In the genomic region with DNA sequence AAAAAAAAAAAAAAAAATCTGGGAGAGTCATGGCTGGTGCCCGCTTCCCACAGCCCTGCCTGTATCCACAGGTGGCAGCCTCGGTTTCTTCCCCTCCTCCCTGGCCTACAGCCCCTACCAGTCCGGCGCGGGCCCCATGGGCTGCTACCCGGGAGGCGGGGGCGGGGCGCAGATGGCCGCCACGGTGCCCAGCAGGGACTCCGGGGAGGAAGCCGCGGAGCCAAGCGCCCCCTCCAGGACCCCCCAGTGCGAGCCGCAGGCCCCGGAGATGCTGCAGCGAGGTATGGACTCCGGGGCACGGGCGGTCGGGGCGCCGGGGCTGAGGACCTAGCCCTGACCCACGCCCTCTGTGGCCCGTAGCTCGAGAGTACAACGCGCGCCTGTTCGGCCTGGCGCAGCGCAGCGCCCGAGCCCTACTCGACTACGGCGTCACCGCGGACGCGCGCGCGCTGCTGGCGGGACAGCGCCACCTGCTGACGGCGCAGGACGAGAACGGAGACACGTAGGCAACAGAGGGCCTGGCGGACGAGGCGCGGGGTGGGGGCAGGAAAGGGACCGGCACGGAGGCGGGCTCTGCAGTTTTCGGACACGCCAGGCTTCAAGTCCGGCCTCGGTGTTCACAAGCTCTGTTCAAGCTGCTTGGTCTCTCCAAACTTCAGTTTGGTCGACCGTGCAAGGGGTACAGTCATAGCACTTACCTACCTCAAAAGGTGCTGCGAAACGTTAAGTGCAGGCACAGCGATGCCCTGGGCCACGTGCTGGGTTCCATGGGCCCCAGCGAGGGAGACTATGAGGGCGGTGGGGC, we compare ENCODE assay signal across 8 cellular contexts. TPM values are rescaled to one million over a fixed set of nuclear protein-coding genes. Genes with fewer than 3 reads are reported as not detected.
DNase-seq lines count a peak whose midpoint lies in the region; ATAC-seq, FAIRE-seq and TF ChIP-seq lines count a peak whose summit lies in the region.

No MANE protein-coding gene starts in this region.

- no peaks in the 10 kb centered on the region for H3K9me3 ChIP-seq in kidney (ENCODE audit: control insufficient read depth in 1 of 2, low read length in 2 of 2)

- peaks cover 13 to 14% of the 10 kb centered on the region in 2 donors for H3K4me1 ChIP-seq in kidney (ENCODE audit: control insufficient read depth in 1 of 2, insufficient read depth in 1 of 2, low read depth in 1 of 2, low read length in 2 of 2)

- H3K27ac Mint-ChIP-seq in central memory CD8-positive, alpha-beta T cell (ENCODE audit: low read depth) = peak overlapping the region; percentile 93

- H3K4me3 Mint-ChIP-seq in central memory CD8-positive, alpha-beta T cell = peak overlapping the region; percentile 77

- peak; percentile 92 for TF ChIP-seq CTCF in kidney (IDR thresholded peaks at IDR 0.05; ENCODE audit: borderline replicate concordance, extremely low read depth, insufficient read depth)

- no peaks in the 10 kb centered on the region for H3K27me3 Mint-ChIP-seq in central memory CD8-positive, alpha-beta T cell

- DNase-seq in SIG-M5 treated with dmso at 0.1 percent for 504 hours (lab: John Stamatoyannopoulos, UW; ENCODE audit: unreplicated experiment) (peak; percentile 83), SIG-M5 (lab: John Stamatoyannopoulos, UW) (no peak), NCI-H2227 (lab: John Stamatoyannopoulos, UW; ENCODE audit: unreplicated experiment) (peak; percentile 89), kidney (peak; percentile 95)
- DNase-seq in activated CD4-positive, CD25-positive, alpha-beta regulatory T cell (lab: John Stamatoyannopoulos, UW) = peak; percentile 59 to 84 (median 72)
- peak; percentile 83 to 84 for DNase-seq in central memory CD8-positive, alpha-beta T cell (ENCODE audit: low spot score in 2 of 2)
- peak; percentile 72 to 82 for DNase-seq in stimulated activated CD4-positive, alpha-beta T cell treated with anti-CD3 and anti-CD28 coated beads, Interleukin-15, amount 100 ng/mL, for 1 hour (ENCODE audit: low read depth in 1 of 2, low spot score in 1 of 2)

- FAIRE-seq in kidney (lab: Jason Lieb, UNC) = no peak

- intact Hi-C loops in kidney (cut with DNase I) = no loop called here

- H3K27ac ChIP-seq in kidney (ENCODE audit: low read depth in 2 of 2, low read length in 2 of 2) = peak overlapping the region; percentile 71 to 83

- no peaks in the 10 kb centered on the region for H3K9me3 Mint-ChIP-seq in central memory CD8-positive, alpha-beta T cell

- H3K9ac ChIP-seq in kidney (ENCODE audit: low read length in 2 of 2) = peak overlapping the region in 1 of 2 donors; percentile 77

- peaks cover 0 to 5% of the 10 kb centered on the region in 2 donors for H3K36me3 ChIP-seq in kidney (ENCODE audit: control insufficient read depth in 1 of 2, insufficient read depth in 2 of 2, low read length in 2 of 2)

- peak; percentile 47 for ATAC-seq in HG02981 (IDR thresholded peaks at IDR 0.05; ENCODE audit: unreplicated experiment)
- ATAC-seq in central memory CD8-positive, alpha-beta T cell (replicated peaks; ENCODE audit: extremely low read depth, poor library complexity, severe bottlenecking) = peak; percentile 53

- H3K4me1 Mint-ChIP-seq in central memory CD8-positive, alpha-beta T cell = peaks cover 25% of the 10 kb centered on the region

- H3K36me3 Mint-ChIP-seq in central memory CD8-positive, alpha-beta T cell (ENCODE audit: insufficient read depth) = peaks cover 50% of the 10 kb centered on the region

- H3K4me3 ChIP-seq in kidney (ENCODE audit: low read length in 2 of 2) = peak overlapping the region in 1 of 2 donors; percentile 59

RNA-seq across cellular contexts. Expression of gene NFKB2, which starts 3.9 kb away (rescaled TPM):
- 62.7 TPM for total RNA-seq in kidney
- polyA plus RNA-seq in kidney (ENCODE audit: insufficient read depth, low read depth, low replicate concordance) = 14.0 TPM

RNA-seq across cellular contexts. Expression of gene PSD, which starts 19.2 kb away (rescaled TPM):
- 2.2 TPM for total RNA-seq in kidney
- 1.2 TPM for polyA plus RNA-seq in kidney (ENCODE audit: insufficient read depth, low read depth, low replicate concordance)

RNA-seq across cellular contexts. Expression of gene FBXL15, which starts 21.2 kb away (rescaled TPM):
- 17.9 TPM for total RNA-seq in kidney
- 28.0 TPM for polyA plus RNA-seq in kidney (ENCODE audit: insufficient read depth, low read depth, low replicate concordance)

RNA-seq across cellular contexts. Expression of gene CUEDC2, which starts 33.0 kb away (rescaled TPM):
- 50.9 TPM for total RNA-seq in kidney
- 117 TPM for polyA plus RNA-seq in kidney (ENCODE audit: insufficient read depth, low read depth, low replicate concordance)

RNA-seq across cellular contexts. Expression of gene C10orf95, which starts 51.9 kb away (rescaled TPM):
- total RNA-seq in kidney = 2.7 TPM
- polyA plus RNA-seq in kidney (ENCODE audit: insufficient read depth, low read depth, low replicate concordance) = 0.62 TPM
